Comparison of ENCODE assay signal across 8 cellular contexts in genomic region chrX:64205735-64206491, GRCh38. TPM values are rescaled to one million over a fixed set of nuclear protein-coding genes. Genes with fewer than 3 reads are reported as not detected.
DNase-seq lines count a peak whose midpoint lies in the region; ATAC-seq and TF ChIP-seq lines count a peak whose summit lies in the region.

No MANE protein-coding gene starts in this region.

- no peaks in the 10 kb centered on the region for H3K36me3 Mint-ChIP-seq in WTC11

- no peak for TF ChIP-seq CTCF in WTC11 (IDR thresholded peaks at IDR 0.05)

- ATAC-seq in GM18870 (IDR thresholded peaks at IDR 0.05; ENCODE audit: unreplicated experiment) (peak; percentile 88), HG03108 (IDR thresholded peaks at IDR 0.05; ENCODE audit: unreplicated experiment) (peak; percentile 84), WTC11 (peak; percentile 85)

- no peaks in the 10 kb centered on the region for H3K9me3 Mint-ChIP-seq in WTC11

- peaks cover 13% of the 10 kb centered on the region for H3K4me1 Mint-ChIP-seq in WTC11

- peak overlapping the region; percentile 89 for H3K27ac ChIP-seq in caudate nucleus (ENCODE audit: low read depth, low read length)

- H3K27me3 Mint-ChIP-seq in WTC11 (ENCODE audit: low read depth) = peaks cover 14% of the 10 kb centered on the region

- peak overlapping the region; percentile 80; the same call in 1 of the 2 replicates for H3K27ac Mint-ChIP-seq in WTC11

- POLR2A ChIA-PET in WTC11 (lab: Charles Lee) = no interaction called here

- peak overlapping the region; percentile 73 for H3K4me3 Mint-ChIP-seq in WTC11

- CTCF ChIA-PET in WTC11 (lab: Charles Lee) = interaction anchor here (1.0 to 3.1 kb wide), 4 partner anchors 53 to 422 kb away, joined by 3 to 11 read pairs (median 10); no protein-coding TSS in a partner anchor

- DNase-seq in AG08395 (ENCODE audit: low spot score) = peak; percentile 92
- peak; percentile 85 for DNase-seq in NCI-H2196 (lab: John Stamatoyannopoulos, UW; ENCODE audit: unreplicated experiment)
- peak; percentile 89 for DNase-seq in WTC11 (ENCODE audit: low spot score)
- peak; percentile 48 to 96 (median 86) for DNase-seq in caudate nucleus (lab: John Stamatoyannopoulos, UW)
- DNase-seq in iris pigment epithelial cell (ENCODE audit: low read depth) = peak; percentile 90
- DNase-seq in stimulated activated CD4-positive, alpha-beta T cell treated with anti-CD3 and anti-CD28 coated beads, Interleukin-12 subunit alpha, Interleukin-12 subunit beta, amount 100 ng/mL, for 24 hours (ENCODE audit: low read depth in 2 of 2) = peak; percentile 73 to 77

TF ChIP-seq in WTC11, 78 proteins besides CTCF, POLR2A, EP300 and RAD21:
- TF ChIP-seq NFYB (CRISPR knock-in tag; conservative IDR thresholded peaks at IDR 0.05; ENCODE audit: low read depth) (peak; percentile 83), FOXK1 (CRISPR knock-in tag; IDR thresholded peaks at IDR 0.05) (0 out of 2 replicates have a peak, but pooled peaks have one; percentile 13), SP1 (CRISPR knock-in tag; conservative IDR thresholded peaks at IDR 0.05) (peak; percentile 83), FOXJ3 (CRISPR knock-in tag; IDR thresholded peaks at IDR 0.05; ENCODE audit: borderline replicate concordance) (no peak)

RNA-seq across cellular contexts. Expression of gene AMER1, which starts 0.4 kb away (rescaled TPM):
- total RNA-seq in WTC11 (2021) = 9.4 to 9.9 TPM (median 9.4 TPM) in 3 replicates

RNA-seq across cellular contexts. Expression of gene ASB12, which starts 24.5 kb away (rescaled TPM):
- total RNA-seq in WTC11 (2021) = 0.60 to 1.4 TPM (median 0.80 TPM) in 3 replicates

Comparison
In these comparisons a context has a peak if more than half of its experiments do, and no peak if none do; other contexts are left out.
1. Peak in every context shown above with its lines: DNase-seq, ATAC-seq and H3K27ac ChIP-seq.